ENCODE assay signal across 1 cellular context in genomic region chr3:66998075-66998898, GRCh38.
TF ChIP-seq lines count a peak whose summit lies in the region.

Gene KBTBD8, plus strand, starts transcription at chr3:66998307. Its CDS starts 49 bp downstream, at chr3:66998356.

TF ChIP-seq in HepG2, 621 proteins besides CTCF, POLR2A, EP300 and RAD21 (continued from another document and continues in another):
- TF ChIP-seq ZBTB40 (IDR thresholded peaks at IDR 0.05), result no peak
- TF ChIP-seq ZBTB40 (CRISPR knock-in tag; IDR thresholded peaks at IDR 0.05), result no peak
- 0 out of 2 replicates have a peak, but pooled peaks have one; percentile 51 for TF ChIP-seq ZNF567 (CRISPR knock-in tag; IDR thresholded peaks at IDR 0.05; ENCODE audit: borderline replicate concordance)
- TF ChIP-seq ZBTB20 (CRISPR knock-in tag; IDR thresholded peaks at IDR 0.05; ENCODE audit: borderline replicate concordance, low read depth), result no peak
- no peak for TF ChIP-seq ZNF607 (CRISPR knock-in tag; IDR thresholded peaks at IDR 0.05; ENCODE audit: borderline replicate concordance)
- no peak for TF ChIP-seq TEAD3 (CRISPR knock-in tag; optimal IDR thresholded peaks at IDR 0.05; ENCODE audit: borderline replicate concordance)
- no peak for TF ChIP-seq FOSL1 (CRISPR knock-in tag; IDR thresholded peaks at IDR 0.05; ENCODE audit: borderline replicate concordance)
- no peak for TF ChIP-seq SSRP1 (CRISPR knock-in tag; IDR thresholded peaks at IDR 0.05)
- TF ChIP-seq ZBTB49 (CRISPR knock-in tag; IDR thresholded peaks at IDR 0.05; ENCODE audit: borderline replicate concordance), result no peak
- TF ChIP-seq WIZ (CRISPR knock-in tag; IDR thresholded peaks at IDR 0.05), result no peak
- TF ChIP-seq ARNTL (CRISPR knock-in tag; IDR thresholded peaks at IDR 0.05), result no peak
- peak; percentile 81 for TF ChIP-seq YY1 (IDR thresholded peaks at IDR 0.05; ENCODE audit: insufficient read depth, insufficient replicate concordance, low read depth, low read length)
- TF ChIP-seq KDM5B (CRISPR knock-in tag; IDR thresholded peaks at IDR 0.05; ENCODE audit: borderline replicate concordance), result peak; percentile 28; the same call in 1 of the 2 replicates
- TF ChIP-seq ZNF329 (CRISPR knock-in tag; IDR thresholded peaks at IDR 0.05; ENCODE audit: low read depth), result no peak
- TF ChIP-seq RXRA (CRISPR knock-in tag; IDR thresholded peaks at IDR 0.05), result no peak
- no peak for TF ChIP-seq ZBTB42 (CRISPR knock-in tag; IDR thresholded peaks at IDR 0.05)
- 0 out of 2 replicates have a peak, but pooled peaks have one; percentile 26 for TF ChIP-seq ZNF414 (CRISPR knock-in tag; IDR thresholded peaks at IDR 0.05)
- TF ChIP-seq REST (IDR thresholded peaks at IDR 0.05; ENCODE audit: borderline replicate concordance in 1 of 2, low read depth in 1 of 2, low read length in 2 of 2), result no peak; a peak in 1 of 4 replicates
- no peak for TF ChIP-seq PATZ1 (CRISPR knock-in tag; IDR thresholded peaks at IDR 0.05)
- TF ChIP-seq ZNF687 (CRISPR knock-in tag; IDR thresholded peaks at IDR 0.05), result peak; percentile 66
- no peak for TF ChIP-seq HIC2 (CRISPR knock-in tag; IDR thresholded peaks at IDR 0.05; ENCODE audit: low read depth)
- TF ChIP-seq ESRRA (CRISPR knock-in tag; IDR thresholded peaks at IDR 0.05; ENCODE audit: low read depth), result no peak
- no peak for TF ChIP-seq FOXM1 (CRISPR knock-in tag; IDR thresholded peaks at IDR 0.05)
- TF ChIP-seq ZNF282 (IDR thresholded peaks at IDR 0.05; ENCODE audit: partially characterized antibody), result no peak
- no peak for TF ChIP-seq GLMP (CRISPR knock-in tag; IDR thresholded peaks at IDR 0.05; ENCODE audit: borderline replicate concordance)
- TF ChIP-seq CC2D1A (CRISPR knock-in tag; IDR thresholded peaks at IDR 0.05), result no peak
- no peak; the same call in 1 of the 2 replicates for TF ChIP-seq FOSL2 (CRISPR knock-in tag; IDR thresholded peaks at IDR 0.05)
- no peak for TF ChIP-seq ZNF501 (CRISPR knock-in tag; IDR thresholded peaks at IDR 0.05)
- TF ChIP-seq ZNF274 (CRISPR knock-in tag; IDR thresholded peaks at IDR 0.05), result no peak
- peak; percentile 56; the same call in 1 of the 2 replicates for TF ChIP-seq PHF8 (CRISPR knock-in tag; IDR thresholded peaks at IDR 0.05)
